ENCODE assay signal across 8 cellular contexts in genomic region chrX:53684415-53685192, GRCh38. TPM values are rescaled to one million over a fixed set of nuclear protein-coding genes. Genes with fewer than 3 reads are reported as not detected.
A peak's percentile ranks its signal among the peaks of the same experiment; 100 is the strongest.
DNase-seq lines count a peak whose midpoint lies in the region; ATAC-seq and TF ChIP-seq lines count a peak whose summit lies in the region.

No MANE protein-coding gene starts in this region.

- no peaks in the 10 kb centered on the region for H3F3A ChIP-seq in neural cell (ENCODE audit: insufficient read depth, low read length, poor library complexity, severe bottlenecking)

- H3K27ac ChIP-seq in left ventricle myocardium inferior (replicated peaks) = peak overlapping the region; percentile 88
- H3K27ac ChIP-seq in neural cell (ENCODE audit: low read length) = peak overlapping the region; percentile 92

- no peaks in the 10 kb centered on the region for H4K20me1 ChIP-seq in neural cell (ENCODE audit: insufficient read depth)

- H3K9ac ChIP-seq in neural cell (ENCODE audit: low read length) = peak overlapping the region; percentile 87

- H3K4me2 ChIP-seq in neural cell (ENCODE audit: low read length) = peak overlapping the region; percentile 44

- no peaks in the 10 kb centered on the region for H3K27me3 ChIP-seq in left ventricle myocardium inferior (ENCODE audit: low read depth)
- H3K27me3 ChIP-seq in neural cell (ENCODE audit: insufficient read depth, low read depth, low read length) = no peaks in the 10 kb centered on the region

- TF ChIP-seq CTCF in left ventricle myocardium inferior (IDR thresholded peaks at IDR 0.05; ENCODE audit: borderline replicate concordance) = no peak
- no peak for TF ChIP-seq CTCF in neural cell (IDR thresholded peaks at IDR 0.05; ENCODE audit: poor library complexity, severe bottlenecking)

- intact Hi-C loops in left ventricle myocardium inferior (cut with micrococcal nuclease) = no loop called here
- intact Hi-C loops in cardiac septum (cut with DNase I) = loop anchor here (2.0 kb wide), 1 partner anchor 360 kb away; the partner anchor contains the start of gene PHF8

- H3K9me3 ChIP-seq in left ventricle myocardium inferior (replicated peaks) (no peaks in the 10 kb centered on the region), neural cell (ENCODE audit: low read length) (no peaks in the 10 kb centered on the region)

- no peak for TF ChIP-seq RAD21 in neural cell (conservative IDR thresholded peaks at IDR 0.05)

- H3K36me3 ChIP-seq in left ventricle myocardium inferior (peaks cover 4% of the 10 kb centered on the region), neural cell (ENCODE audit: insufficient read depth, low read length) (no peaks in the 10 kb centered on the region)

- H3K4me3 ChIP-seq in left ventricle myocardium inferior (peak overlapping the region; percentile 77), neural cell (ENCODE audit: low read length) (peak overlapping the region; percentile 81)

- ATAC-seq in HG02885 (IDR thresholded peaks at IDR 0.05; ENCODE audit: poor library complexity, unreplicated experiment) = no peak

- H3K79me2 ChIP-seq in neural cell (replicated peaks; ENCODE audit: insufficient read depth, low read length) = peaks cover 32% of the 10 kb centered on the region

- no peak overlapping the region for H2AFZ ChIP-seq in neural cell (ENCODE audit: low read depth, low read length)

- DNase-seq in left ventricle myocardium inferior (no peak), cardiac septum (ENCODE audit: low spot score) (no peak), NCI-H69 (lab: John Stamatoyannopoulos, UW) (peak; percentile 44), dermis blood vessel endothelial cell (peak; percentile 15), Kasumi-1 (lab: John Stamatoyannopoulos, UW) (no peak), GDM1 (lab: John Stamatoyannopoulos, UW) (no peak)

- TF ChIP-seq EP300 in neural cell (conservative IDR thresholded peaks at IDR 0.05; ENCODE audit: poor library complexity, severe bottlenecking) = no peak

- peaks cover 32% of the 10 kb centered on the region for H3K4me1 ChIP-seq in left ventricle myocardium inferior

- H3K9me2 ChIP-seq in neural cell (ENCODE audit: insufficient read depth, low read length) = no peaks in the 10 kb centered on the region

TF ChIP-seq in neural cell, 6 proteins besides CTCF, POLR2A, EP300 and RAD21:
- TF ChIP-seq SMC3 (conservative IDR thresholded peaks at IDR 0.05; ENCODE audit: poor library complexity) (no peak), MXI1 (conservative IDR thresholded peaks at IDR 0.05; ENCODE audit: poor library complexity, severe bottlenecking) (peak; percentile 41), EZH2 (IDR thresholded peaks at IDR 0.05; ENCODE audit: borderline replicate concordance, insufficient read depth, low read length, poor library complexity, severe bottlenecking) (no peak), TAF1 (IDR thresholded peaks at IDR 0.05; ENCODE audit: low read depth) (no peak), POLR2AphosphoS5 (IDR thresholded peaks at IDR 0.05) (peak; percentile 40), REST (IDR thresholded peaks at IDR 0.05; ENCODE audit: borderline replicate concordance) (peak; percentile 17)

RNA-seq across cellular contexts. Expression of gene HUWE1, which starts 1.9 kb away (rescaled TPM):
- total RNA-seq in left ventricle myocardium inferior (130 TPM), cardiac septum (177 TPM), dermis blood vessel endothelial cell (78.8 and 151 TPM in 2 replicates)
- polyA plus RNA-seq in neural cell = 24.5 and 25.0 TPM in 2 replicates
- 162 and 192 TPM in 2 replicates for polyA minus RNA-seq in neural cell

Comparison
In these comparisons a context has a peak if more than half of its experiments do, and no peak if none do; other contexts are left out.
1. DNase-seq: peak in NCI-H69 (single experiment) and dermis blood vessel endothelial cell (single experiment); none in left ventricle myocardium inferior (single experiment), cardiac septum (single experiment), Kasumi-1 (0 of 2) and GDM1 (single experiment).